ENCODE assay signal across 14 cellular contexts in genomic region chr4:4271912-4272311, GRCh38. TPM values are rescaled to one million over a fixed set of nuclear protein-coding genes. Genes with fewer than 3 reads are reported as not detected.
A peak's percentile ranks its signal among the peaks of the same experiment; 100 is the strongest.
DNase-seq lines count a peak whose midpoint lies in the region; ATAC-seq and TF ChIP-seq lines count a peak whose summit lies in the region.
"Had no signal": no experiment of that assay in that cellular context is flagged by ENCODE, and none has a peak within 500 bp of the region (broad histone marks: within the 10 kb centered on the region; RNA-seq: fewer than 3 reads in every experiment).

No MANE protein-coding gene starts in this region.

- ATAC-seq in T-cell (replicated peaks in 1 of 4): no peak

- no peak overlapping the region for H3K27ac ChIP-seq in CD8-positive, alpha-beta memory T cell (ENCODE audit: low read depth, low read length)
- no peak overlapping the region for H3K27ac ChIP-seq in ascending aorta
- H3K27ac ChIP-seq: KMS-11, ovary, thoracic aorta had no signal

- TF ChIP-seq CTCF in GM12872 (IDR thresholded peaks at IDR 0.05; ENCODE audit: insufficient read depth, low read depth, low read length) (0 out of 3 replicates have a peak, but pooled peaks have one; percentile 6), GM20000 (IDR thresholded peaks at IDR 0.05; ENCODE audit: extremely low read depth, missing control alignments) (no peak), ascending aorta (IDR thresholded peaks at IDR 0.05) (no peak)

- CTCF ChIA-PET in CD8-positive, alpha-beta memory T cell (lab: Charles Lee): interaction anchor here (1.0 kb wide), 1 partner anchor 12 kb away, joined by 10 read pairs; no protein-coding TSS in a partner anchor
- CTCF ChIA-PET in T-cell (lab: Charles Lee): no interaction called here

- peaks cover 21% of the 10 kb centered on the region for H3K4me1 ChIP-seq in CD8-positive, alpha-beta memory T cell (ENCODE audit: insufficient read depth, low read length)
- H3K4me1 ChIP-seq in ascending aorta: no peaks in the 10 kb centered on the region

- no peak for DNase-seq in CD8-positive, alpha-beta memory T cell
- DNase-seq in T-cell (no peak), immature natural killer cell (no peak), GM20000 (ENCODE audit: low spot score) (no peak), NCI-H187 treated with DMSO at 0.1 percent for 48 hours (lab: John Stamatoyannopoulos, UW) (no peak), ascending aorta (ENCODE audit: low spot score in 2 of 2) (no peak)
- DNase-seq: activated naive CD4-positive, alpha-beta T cell treated with anti-CD3 and anti-CD28 coated beads, Interleukin-2, amount 50 U/mL, for 16 hours; NCI-H2171; ovary had no signal

- peaks cover 33% of the 10 kb centered on the region for H3K36me3 ChIP-seq in CD8-positive, alpha-beta memory T cell (ENCODE audit: insufficient read depth, low read length)
- peaks cover 38 to 69% of the 10 kb centered on the region in 2 donors for H3K36me3 ChIP-seq in ascending aorta
- H3K36me3 ChIP-seq: ovary had no signal

- intact Hi-C loops in ascending aorta (cut with DNase I): no loop called here

- POLR2A ChIA-PET in CD8-positive, alpha-beta memory T cell (lab: Charles Lee): no interaction called here
- POLR2A ChIA-PET in T-cell (lab: Charles Lee): no interaction called here

- peaks cover 27 to 86% (median 45%) of the 10 kb centered on the region in 3 donors for H3K36me3 Mint-ChIP-seq in CD8-positive, alpha-beta memory T cell
- peaks cover 52% of the 10 kb centered on the region for H3K36me3 Mint-ChIP-seq in T-cell
- peaks cover 32 to 57% (median 40%) of the 10 kb centered on the region in 3 donors for H3K36me3 Mint-ChIP-seq in immature natural killer cell

- H3K4me3 Mint-ChIP-seq in CD8-positive, alpha-beta memory T cell: peak overlapping the region in 3 of 7 donors; percentile 37 to 78 (median 48)
- H3K4me3 Mint-ChIP-seq in T-cell: no peak overlapping the region
- peak overlapping the region in 2 of 5 donors; percentile 15 to 33 for H3K4me3 Mint-ChIP-seq in immature natural killer cell

- no peak overlapping the region for H3K4me3 ChIP-seq in CD8-positive, alpha-beta memory T cell (ENCODE audit: low read length)
- H3K4me3 ChIP-seq in ascending aorta: no peak overlapping the region
- H3K4me3 ChIP-seq: ovary, thoracic aorta had no signal

- H3K27me3 ChIP-seq in CD8-positive, alpha-beta memory T cell (ENCODE audit: insufficient read depth, low read length, poor library complexity, severe bottlenecking): no peaks in the 10 kb centered on the region
- H3K27me3 ChIP-seq in ascending aorta: no peaks in the 10 kb centered on the region
- H3K27me3 ChIP-seq: ovary had no signal

- no peaks in the 10 kb centered on the region for H3K9me3 Mint-ChIP-seq in CD8-positive, alpha-beta memory T cell
- H3K9me3 Mint-ChIP-seq in T-cell (no peaks in the 10 kb centered on the region), immature natural killer cell (no peaks in the 10 kb centered on the region)

- peaks cover 61 to 70% (median 68%) of the 10 kb centered on the region in 3 donors for H3K4me1 Mint-ChIP-seq in CD8-positive, alpha-beta memory T cell
- H3K4me1 Mint-ChIP-seq in T-cell (peaks cover 6 to 41% (median 30%) of the 10 kb centered on the region in 3 donors), immature natural killer cell (peaks cover 48 to 55% of the 10 kb centered on the region in 2 donors)

- peak overlapping the region; percentile 61 to 99 (median 96) for H3K27ac Mint-ChIP-seq in CD8-positive, alpha-beta memory T cell
- H3K27ac Mint-ChIP-seq in T-cell (peak overlapping the region; percentile 92 to 95), immature natural killer cell (peak overlapping the region; percentile 85 to 99 (median 96))

- no peaks in the 10 kb centered on the region for H3K27me3 Mint-ChIP-seq in CD8-positive, alpha-beta memory T cell
- H3K27me3 Mint-ChIP-seq in T-cell: no peaks in the 10 kb centered on the region
- H3K27me3 Mint-ChIP-seq in immature natural killer cell (ENCODE audit: low read depth in 3 of 3): peaks cover 5 to 18% (median 16%) of the 10 kb centered on the region in 3 donors

- H3K9me3 ChIP-seq in CD8-positive, alpha-beta memory T cell (ENCODE audit: low read length): no peaks in the 10 kb centered on the region
- H3K9me3 ChIP-seq in ascending aorta: no peaks in the 10 kb centered on the region
- H3K9me3 ChIP-seq: ovary, thoracic aorta had no signal

RNA-seq across cellular contexts. Expression of gene LYAR, which starts 18.0 kb away (rescaled TPM):
- total RNA-seq in CD8-positive, alpha-beta memory T cell: 100 to 1,000 TPM in 1 of 2 experiments, 10 to 100 TPM in 1; 95.8 to 103 TPM
- 187 TPM for polyA plus RNA-seq in CD8-positive, alpha-beta memory T cell
- 10 to 100 TPM; 21.0 to 46.3 (median 31.7) TPM for total RNA-seq in T-cell
- 10 to 100 TPM; 48.8 to 60.7 (median 54.6) TPM for polyA plus RNA-seq in immature natural killer cell
- 4.7 TPM for total RNA-seq in ascending aorta

RNA-seq across cellular contexts. Expression of gene ZBTB49, which starts 18.1 kb away (rescaled TPM):
- total RNA-seq in CD8-positive, alpha-beta memory T cell: 1 to 10 TPM; 7.9 to 8.7 TPM
- polyA plus RNA-seq in CD8-positive, alpha-beta memory T cell: 10.5 TPM
- total RNA-seq in T-cell: 10 to 100 TPM in 3 of 5 donors, 1 to 10 TPM in 2; 7.9 to 17.1 (median 11.4) TPM
- polyA plus RNA-seq in immature natural killer cell: 1 to 10 TPM; 3.2 to 6.9 (median 4.6) TPM
- not detected for total RNA-seq in ascending aorta

RNA-seq across cellular contexts. Expression of gene TMEM128, which starts 23.9 kb away (rescaled TPM):
- total RNA-seq in CD8-positive, alpha-beta memory T cell: 10 to 100 TPM; 24.1 to 26.6 TPM
- 46.4 TPM for polyA plus RNA-seq in CD8-positive, alpha-beta memory T cell
- total RNA-seq in T-cell (10 to 100 TPM in 4 of 5 donors, 1 to 10 TPM in 1; 9.9 to 22.8 (median 16.7) TPM), ascending aorta (0.64 TPM)
- 10 to 100 TPM; 36.4 to 45.6 (median 41.0) TPM for polyA plus RNA-seq in immature natural killer cell

RNA-seq across cellular contexts. Expression of gene OTOP1, which starts 45.2 kb away (rescaled TPM):
- total RNA-seq in CD8-positive, alpha-beta memory T cell: not detected
- not detected for polyA plus RNA-seq in CD8-positive, alpha-beta memory T cell
- total RNA-seq in T-cell: not detected
- polyA plus RNA-seq in immature natural killer cell: not detected
- total RNA-seq in ascending aorta: not detected
- total RNA-seq: mesenteric fat pad; ovary; T-helper 2 cell treated with Interferon-gamma antibody and Interleukin-4, amounts not matched to agents 100 ng/mL and 5 ng/mL, for 36 hours; thoracic aorta had no signal
- polyA plus RNA-seq: ovary had no signal
